ENCODE assay signal across 10 cellular contexts in the genomic region with DNA sequence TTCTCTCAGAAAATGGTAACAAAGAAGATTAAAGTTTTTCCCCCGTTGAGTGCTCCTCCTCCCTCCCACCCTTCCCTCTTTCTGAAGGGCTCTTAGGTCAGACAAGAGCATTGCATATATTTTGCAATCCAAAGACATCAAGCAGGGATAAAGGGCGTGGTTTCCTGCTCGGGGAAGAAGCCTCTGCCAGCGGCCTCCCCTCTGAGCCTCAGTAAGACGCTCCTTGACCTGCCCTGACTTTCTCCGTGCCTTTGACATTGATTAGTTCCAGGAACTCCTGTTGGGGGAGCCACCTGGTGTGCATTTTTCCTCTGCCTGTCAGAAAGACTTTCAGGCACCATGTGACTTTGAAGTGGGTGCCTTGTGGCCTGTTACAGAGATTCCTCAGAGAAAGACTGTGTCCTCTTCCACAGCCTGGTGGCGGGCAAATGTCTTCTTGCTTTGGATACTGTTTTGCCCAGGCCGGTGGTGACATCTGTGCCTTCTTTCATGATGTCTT.
DNase-seq lines count a peak whose midpoint lies in the region; ATAC-seq and TF ChIP-seq lines count a peak whose summit lies in the region.
"Had no signal": no experiment of that assay in that cellular context is flagged by ENCODE, and none has a peak within 500 bp of the region (broad histone marks: within the 10 kb centered on the region; RNA-seq: fewer than 3 reads in every experiment).

No MANE protein-coding gene starts in this region.

- no peak overlapping the region for H3K4me3 ChIP-seq in BE2C (ENCODE audit: low read depth, low read length)
- H3K4me3 ChIP-seq in MG63 = no peak overlapping the region
- no peak overlapping the region for H3K4me3 ChIP-seq in fibroblast of mammary gland (ENCODE audit: control insufficient read depth, low read depth, low read length)
- no peak overlapping the region for H3K4me3 ChIP-seq in sigmoid colon
- H3K4me3 ChIP-seq in esophagus squamous epithelium = no peak overlapping the region
- H3K4me3 ChIP-seq: GM12878 had no signal

- intact Hi-C loops in sigmoid colon (cut with DNase I) (no loop called here), esophagus squamous epithelium (cut with DNase I) (no loop called here)

- H3K4me1 Mint-ChIP-seq in T-helper 2 cell treated with Interferon-gamma antibody and Interleukin-4, amounts not matched to agents 5 μg/mL and 100 μg/mL, for 36 hours (ENCODE audit: low read depth) = peaks cover 24% of the 10 kb centered on the region

- peaks cover 18% of the 10 kb centered on the region for H3K9me3 Mint-ChIP-seq in T-helper 2 cell treated with Interferon-gamma antibody and Interleukin-4, amounts not matched to agents 5 μg/mL and 100 μg/mL, for 36 hours
- H3K9me3 Mint-ChIP-seq: activated naive CD4-positive, alpha-beta T cell treated with anti-CD3 and anti-CD28 coated beads, Interleukin-2, amount 50 U/mL, for 24 hours had no signal

- TF ChIP-seq EP300 in sigmoid colon (IDR thresholded peaks at IDR 0.05) = peak in 1 of 4 donors; percentile 25

- ATAC-seq in GM19397 (IDR thresholded peaks at IDR 0.05; ENCODE audit: unreplicated experiment) = no peak
- ATAC-seq: GM12878 had no signal

- no peak for TF ChIP-seq POLR2A in sigmoid colon (IDR thresholded peaks at IDR 0.05)
- TF ChIP-seq POLR2A in esophagus squamous epithelium (IDR thresholded peaks at IDR 0.05) = no peak

- TF ChIP-seq CTCF in BE2C (IDR thresholded peaks at IDR 0.05; ENCODE audit: low read depth, low read length) = 0 out of 2 replicates have a peak, but pooled peaks have one; percentile 10
- no peak for TF ChIP-seq CTCF in fibroblast of mammary gland (conservative IDR thresholded peaks at IDR 0.05; ENCODE audit: control insufficient read depth, insufficient read depth, low read depth, low read length)
- TF ChIP-seq CTCF in sigmoid colon (IDR thresholded peaks at IDR 0.05) = no peak
- no peak for TF ChIP-seq CTCF in esophagus squamous epithelium (IDR thresholded peaks at IDR 0.05)

- peak overlapping the region; percentile 69 for H3K27ac Mint-ChIP-seq in T-helper 2 cell treated with Interferon-gamma antibody and Interleukin-4, amounts not matched to agents 5 μg/mL and 100 μg/mL, for 36 hours
- H3K27ac Mint-ChIP-seq: activated naive CD4-positive, alpha-beta T cell treated with anti-CD3 and anti-CD28 coated beads, Interleukin-2, amount 50 U/mL, for 24 hours had no signal

- H3K27me3 Mint-ChIP-seq in T-helper 2 cell treated with Interferon-gamma antibody and Interleukin-4, amounts not matched to agents 5 μg/mL and 100 μg/mL, for 36 hours (ENCODE audit: low read depth) = no peaks in the 10 kb centered on the region
- H3K27me3 Mint-ChIP-seq: activated naive CD4-positive, alpha-beta T cell treated with anti-CD3 and anti-CD28 coated beads, Interleukin-2, amount 50 U/mL, for 24 hours had no signal

- H3K27ac ChIP-seq in sigmoid colon (peak overlapping the region in 2 of 4 donors; percentile 27 to 28), esophagus squamous epithelium (no peak overlapping the region)

- no peaks in the 10 kb centered on the region for H3K27me3 ChIP-seq in BE2C
- H3K27me3 ChIP-seq in MG63 = no peaks in the 10 kb centered on the region
- H3K27me3 ChIP-seq in sigmoid colon = no peaks in the 10 kb centered on the region
- no peaks in the 10 kb centered on the region for H3K27me3 ChIP-seq in esophagus squamous epithelium

- DNase-seq in BE2C (peak; percentile 25), MG63 (peak; percentile 55), fibroblast of mammary gland (ENCODE audit: low read depth) (peak; percentile 71), sigmoid colon (peak; percentile 83), esophagus squamous epithelium (lab: John Stamatoyannopoulos, UW) (no peak), NCI-H526 treated with DMSO at 0.1 percent for 48 hours (lab: John Stamatoyannopoulos, UW) (no peak)
- peak; percentile 6 for DNase-seq in T-helper 2 cell treated with Interferon-gamma antibody and Interleukin-4, amounts not matched to agents 5 μg/mL and 100 μg/mL, for 36 hours (ENCODE audit: low spot score)

- H3K36me3 ChIP-seq in BE2C = no peaks in the 10 kb centered on the region
- H3K36me3 ChIP-seq in MG63 = no peaks in the 10 kb centered on the region
- no peaks in the 10 kb centered on the region for H3K36me3 ChIP-seq in sigmoid colon
- no peaks in the 10 kb centered on the region for H3K36me3 ChIP-seq in esophagus squamous epithelium

- H3K36me3 Mint-ChIP-seq in T-helper 2 cell treated with Interferon-gamma antibody and Interleukin-4, amounts not matched to agents 5 μg/mL and 100 μg/mL, for 36 hours (ENCODE audit: low read depth) = peaks cover 6% of the 10 kb centered on the region
- H3K36me3 Mint-ChIP-seq: activated naive CD4-positive, alpha-beta T cell treated with anti-CD3 and anti-CD28 coated beads, Interleukin-2, amount 50 U/mL, for 24 hours had no signal

- H3K4me1 ChIP-seq in BE2C (no peaks in the 10 kb centered on the region; the same call in none of the 2 replicates), sigmoid colon (peaks cover 0 to 11% (median 8%) of the 10 kb centered on the region in 4 donors), esophagus squamous epithelium (peaks cover 0 to 8% (median 8%) of the 10 kb centered on the region in 3 donors)

- peak overlapping the region; percentile 52 for H3K4me3 Mint-ChIP-seq in T-helper 2 cell treated with Interferon-gamma antibody and Interleukin-4, amounts not matched to agents 5 μg/mL and 100 μg/mL, for 36 hours
- H3K4me3 Mint-ChIP-seq: activated naive CD4-positive, alpha-beta T cell treated with anti-CD3 and anti-CD28 coated beads, Interleukin-2, amount 50 U/mL, for 24 hours had no signal

- H3K9me3 ChIP-seq in BE2C (no peaks in the 10 kb centered on the region; the same call in 1 of the 2 replicates), MG63 (no peaks in the 10 kb centered on the region), sigmoid colon (no peaks in the 10 kb centered on the region), esophagus squamous epithelium (no peaks in the 10 kb centered on the region)

- 37 to 39% methylated on average over 8 of the region's 8 CpGs for WGBS in sigmoid colon, 2 donors
- WGBS in esophagus squamous epithelium, 2 donors = 37 to 45% methylated on average over 7 to 8 of the region's 8 CpGs

Comparison
In these comparisons a context has a peak if more than half of its experiments do, and no peak if none do; other contexts are left out.
1. DNase-seq: peak in BE2C (single experiment), MG63 (single experiment), T-helper 2 cell treated with Interferon-gamma antibody and Interleukin-4, amounts not matched to agents 5 μg/mL and 100 μg/mL, for 36 hours (single experiment), fibroblast of mammary gland (single experiment) and sigmoid colon (single experiment); none in esophagus squamous epithelium (single experiment) and NCI-H526 treated with DMSO at 0.1 percent for 48 hours (single experiment).